Comparison of ENCODE assay signal across 24 cellular contexts in genomic region chr1:4756184-4756504, GRCh38.
"Had no signal": no experiment of that assay in that cellular context is flagged by ENCODE, and none has a peak within 500 bp of the region (broad histone marks: within the 10 kb centered on the region; RNA-seq: fewer than 3 reads in every experiment).

No MANE protein-coding gene starts in this region.

- H3K27me3 ChIP-seq: breast epithelium had no signal

- DNase-seq: activated CD4-positive, alpha-beta memory T cell treated with anti-CD3 and anti-CD28 coated beads, Interleukin-2, amount 10 ng/mL, durations not matched to agents 7 days and 5 days; activated CD4-positive, alpha-beta T cell treated with anti-CD3 and anti-CD28 coated beads, Interleukin-2, amount 50 U/mL, for 1 hour; activated CD4-positive, CD25-positive, alpha-beta regulatory T cell; activated gamma-delta T cell; activated naive CD4-positive, alpha-beta T cell treated with anti-CD3 and anti-CD28 coated beads for 36 hours; activated T-cell treated with anti-CD3 and anti-CD28 coated beads for 4 hours; activated T-cell treated with anti-CD3 and anti-CD28 coated beads, Interleukin-2, amount 50 U/mL, for 48 hours; caudate nucleus; NCI-H1048; NCI-H146; NCI-H187 treated with DMSO at 0.1 percent for 48 hours; NCI-H2081 treated with DMSO at 0.1 percent for 48 hours; NCI-H446; NCI-H524; PC-3; SHP77 treated with DMSO at 0.1 percent for 48 hours; T-helper 17 cell; T1000 had no signal

- H3K4me1 ChIP-seq: breast epithelium had no signal

- H3K27ac ChIP-seq: breast epithelium, VCaP had no signal

- H3K27me3 Mint-ChIP-seq: activated CD4-positive, alpha-beta memory T cell treated with anti-CD3 and anti-CD28 coated beads, Interleukin-2, amount 10 ng/mL, durations not matched to agents 7 days and 5 days had no signal

- H3K27ac Mint-ChIP-seq: activated CD4-positive, alpha-beta memory T cell treated with anti-CD3 and anti-CD28 coated beads, Interleukin-2, amount 10 ng/mL, durations not matched to agents 7 days and 5 days; activated naive CD4-positive, alpha-beta T cell treated with anti-CD3 and anti-CD28 coated beads for 36 hours; activated naive CD8-positive, alpha-beta T cell; activated T-helper 17 cell treated with anti-CD3 and anti-CD28 coated beads, Interleukin-2, amount 50 U/mL, for 72 hours; T-helper 17 cell had no signal

- H3K4me3 Mint-ChIP-seq: activated CD4-positive, alpha-beta memory T cell treated with anti-CD3 and anti-CD28 coated beads, Interleukin-2, amount 10 ng/mL, durations not matched to agents 7 days and 5 days; activated naive CD4-positive, alpha-beta T cell treated with anti-CD3 and anti-CD28 coated beads for 36 hours; activated naive CD8-positive, alpha-beta T cell; activated T-helper 17 cell treated with anti-CD3 and anti-CD28 coated beads, Interleukin-2, amount 50 U/mL, for 72 hours; T-helper 17 cell had no signal

- H3K36me3 ChIP-seq: breast epithelium had no signal

- FAIRE-seq: RCC 7860, TTC549 had no signal

- H3K4me3 ChIP-seq: breast epithelium had no signal

- ATAC-seq: activated T-helper 17 cell treated with anti-CD3 and anti-CD28 coated beads, Interleukin-2, amount 50 U/mL, for 72 hours; PC-3; T-helper 17 cell had no signal

- H3K4me1 Mint-ChIP-seq: activated CD4-positive, alpha-beta memory T cell treated with anti-CD3 and anti-CD28 coated beads, Interleukin-2, amount 10 ng/mL, durations not matched to agents 7 days and 5 days; activated T-helper 17 cell treated with anti-CD3 and anti-CD28 coated beads, Interleukin-2, amount 50 U/mL, for 72 hours; T-helper 17 cell had no signal
